Comparison of ENCODE assay signal across 9 cellular contexts in genomic region chr4:180059216-180059881, GRCh38.
DNase-seq lines count a peak whose midpoint lies in the region; ATAC-seq, FAIRE-seq and TF ChIP-seq lines count a peak whose summit lies in the region.
"Had no signal": no experiment of that assay in that cellular context is flagged by ENCODE, and none has a peak within 500 bp of the region (broad histone marks: within the 10 kb centered on the region; RNA-seq: fewer than 3 reads in every experiment).

No MANE protein-coding gene starts in this region.

- H3K27ac ChIP-seq in H1 (ENCODE audit: low read depth, low read length) = no peak overlapping the region

- no peak overlapping the region for H4K8ac ChIP-seq in H1 (ENCODE audit: extremely low read depth, insufficient read depth, low read length)

- no peak overlapping the region for H4K5ac ChIP-seq in H1 (ENCODE audit: insufficient read length, low read depth, low read length)

- WGBS in H1 (ENCODE audit: extremely low coverage in 1 of 2, insufficient coverage in 1 of 2, insufficient read length in 1 of 2, insufficient replicate concordance in 2 of 2, low coverage in 1 of 2, low lambda C conversion rate in 2 of 2, missing lambda C conversion rate in 1 of 2), 2 experiments = 2% methylated on average over 26 of the region's 44 CpGs; no CpG with 5 or more reads in 1 of the 2 experiments

- no peak overlapping the region; a peak in 2 of 7 replicates for H3K9ac ChIP-seq in H1 (replicated peaks in 1 of 4; ENCODE audit: extremely low read depth in 1 of 4, low read depth in 3 of 4, low read length in 3 of 4)

- H2AK5ac ChIP-seq in H1 (ENCODE audit: low read depth, low read length) = no peak overlapping the region

- peak overlapping the region; percentile 82 to 99 (median 89) for H3K4me3 ChIP-seq in H1 (ENCODE audit: extremely low read depth in 1 of 4, insufficient read depth in 2 of 4, low read depth in 3 of 4, low read length in 4 of 4)

- no peak overlapping the region for H2BK120ac ChIP-seq in H1 (replicated peaks; ENCODE audit: low read depth, low read length)

- H3K36me3 ChIP-seq in H1 (ENCODE audit: control insufficient read depth in 2 of 4, insufficient read depth in 4 of 4, low read length in 3 of 4) = no peaks in the 10 kb centered on the region

- TF ChIP-seq RAD21 in H1 (IDR thresholded peaks at IDR 0.05 in 1 of 2, conservative IDR thresholded peaks at IDR 0.05 in 1 of 2; ENCODE audit: low read depth in 2 of 2, low read length in 2 of 2) = no peak

- H3K36me3 Mint-ChIP-seq in CD14-positive monocyte (peaks cover 0 to 5% of the 10 kb centered on the region in 2 donors), nephron (ENCODE audit: low read depth) (no peaks in the 10 kb centered on the region)

- DNase-seq in CD14-positive monocyte (ENCODE audit: low spot score) (no peak), NCI-H748 (lab: John Stamatoyannopoulos, UW; ENCODE audit: unreplicated experiment) (peak; percentile 73), H1 (ENCODE audit: low read depth in 1 of 2, low spot score in 2 of 2) (peak in 1 of 2 experiments; percentile 56), NCI-H187 treated with DMSO at 0.1 percent for 48 hours (lab: John Stamatoyannopoulos, UW) (no peak), NCI-H2029 treated with DMSO at 0.1 percent for 48 hours (lab: John Stamatoyannopoulos, UW) (no peak)

- H4K20me1 ChIP-seq in H1 (replicated peaks in 1 of 2; ENCODE audit: control insufficient read depth in 1 of 2, insufficient read depth in 2 of 2, low read length in 2 of 2) = peaks cover 0 to 2% of the 10 kb centered on the region in 2 experiments

- TF ChIP-seq CTCF in CD14-positive monocyte (IDR thresholded peaks at IDR 0.05) (no peak), H1 (IDR thresholded peaks at IDR 0.05; ENCODE audit: control extremely low read depth in 1 of 3, insufficient read depth in 1 of 3, low read depth in 1 of 3, low read length in 3 of 3) (no peak), nephron (IDR thresholded peaks at IDR 0.05; ENCODE audit: unreplicated experiment in 3 of 3) (no peak)

- no peak overlapping the region for H4K91ac ChIP-seq in H1 (replicated peaks; ENCODE audit: insufficient read length, low read length)

- peak overlapping the region; percentile 89 to 95 for H3K4me2 ChIP-seq in H1 (ENCODE audit: insufficient read depth in 1 of 2, low read depth in 2 of 2, low read length in 2 of 2)

- H2BK12ac ChIP-seq in H1 (ENCODE audit: low read depth, low read length) = no peak overlapping the region

- no peak overlapping the region for H3K14ac ChIP-seq in H1 (ENCODE audit: insufficient read length)

- peaks cover 16% of the 10 kb centered on the region; the same call in 1 of the 2 replicates for H3K23me2 ChIP-seq in H1 (ENCODE audit: low read depth, low read length)

- H3K79me2 ChIP-seq in H1 (ENCODE audit: control insufficient read depth in 1 of 2, insufficient read depth in 2 of 2, low read length in 2 of 2) = no peaks in the 10 kb centered on the region

- CTCF ChIA-PET in H1 (lab: Charles Lee; ENCODE audit: partially characterized antibody) = interaction anchor here (1.0 kb wide), 1 partner anchor 27 kb away, joined by 3 read pairs; no protein-coding TSS in a partner anchor

- peaks cover 1 to 14% (median 7%) of the 10 kb centered on the region in 4 experiments; a peak in 6 of 7 replicates for H3K27me3 ChIP-seq in H1 (replicated peaks in 1 of 4; ENCODE audit: control insufficient read depth in 3 of 4, extremely low read depth in 1 of 4, insufficient read depth in 3 of 4, low read length in 3 of 4)

- POLR2A ChIA-PET in H1 (lab: Charles Lee; ENCODE audit: partially characterized antibody) = no interaction called here

- no peak overlapping the region for H2BK15ac ChIP-seq in H1 (ENCODE audit: low read length)

- H3K9me3 Mint-ChIP-seq in CD14-positive monocyte (peaks cover 0 to 16% (median 4%) of the 10 kb centered on the region in 7 donors), nephron (no peaks in the 10 kb centered on the region)

- peak overlapping the region; percentile 24; the same call in 1 of the 2 replicates for H2AFZ ChIP-seq in H1 (ENCODE audit: low read length)

- no peak overlapping the region for H3K18ac ChIP-seq in H1 (ENCODE audit: extremely low read depth, low read length)

- no peak for TF ChIP-seq POLR2A in H1 (IDR thresholded peaks at IDR 0.05; ENCODE audit: control extremely low read depth in 1 of 2, low read depth in 2 of 2, low read length in 2 of 2)

- H2BK5ac ChIP-seq in H1 (ENCODE audit: low read depth, low read length) = no peak overlapping the region

- H3K27ac Mint-ChIP-seq in CD14-positive monocyte = no peak overlapping the region
- H3K27ac Mint-ChIP-seq in nephron = peak overlapping the region; percentile 18 to 36 (median 30)

- H3K4ac ChIP-seq in H1 (replicated peaks; ENCODE audit: insufficient read length, low read depth, low read length) = no peak overlapping the region

- no peak for TF ChIP-seq EP300 in H1 (IDR thresholded peaks at IDR 0.05; ENCODE audit: borderline replicate concordance in 1 of 2, low read depth in 2 of 2, low read length in 2 of 2)

- peak overlapping the region; percentile 73 to 92 for H3K4me3 Mint-ChIP-seq in CD14-positive monocyte
- H3K4me3 Mint-ChIP-seq in nephron = peak overlapping the region; percentile 92 to 96 (median 93)

- no peak overlapping the region for H2BK20ac ChIP-seq in H1 (ENCODE audit: low read length)

- H3K4me1 ChIP-seq in H1 (replicated peaks in 1 of 4; ENCODE audit: control insufficient read depth in 3 of 4, insufficient read depth in 4 of 4, low read length in 3 of 4) = peaks cover 0 to 3% (median under 1%) of the 10 kb centered on the region in 4 experiments; a peak in 3 of 7 replicates

- ATAC-seq in GM21423 (IDR thresholded peaks at IDR 0.05; ENCODE audit: unreplicated experiment) = peak; percentile 7
- ATAC-seq in GM18873 (IDR thresholded peaks at IDR 0.05; ENCODE audit: low FRiP score, unreplicated experiment) = no peak

- peaks cover 14% of the 10 kb centered on the region for H3K4me1 Mint-ChIP-seq in CD14-positive monocyte
- H3K4me1 Mint-ChIP-seq in nephron = peaks cover 15% of the 10 kb centered on the region

- no peak overlapping the region for H3K56ac ChIP-seq in H1 (replicated peaks; ENCODE audit: insufficient read length, low read depth, low read length)

- no peak for FAIRE-seq in H1 (lab: Jason Lieb, UNC)
- FAIRE-seq: islet of Langerhans had no signal

- no peaks in the 10 kb centered on the region for H3K9me3 ChIP-seq in H1 (ENCODE audit: insufficient read depth in 2 of 2, low read depth in 1 of 2, low read length in 1 of 2)

- no peaks in the 10 kb centered on the region for H3K79me1 ChIP-seq in H1 (ENCODE audit: low read depth, low read length)

- H3K23ac ChIP-seq in H1 (ENCODE audit: insufficient read length) = no peak overlapping the region

- H3K27me3 Mint-ChIP-seq in CD14-positive monocyte (ENCODE audit: low read depth in 3 of 3) = peaks cover 54 to 66% (median 62%) of the 10 kb centered on the region in 3 donors
- peaks cover 64% of the 10 kb centered on the region for H3K27me3 Mint-ChIP-seq in nephron (ENCODE audit: low read depth)

- intact Hi-C loops in CD14-positive monocyte (cut with micrococcal nuclease) = no loop called here

TF ChIP-seq in H1, 55 proteins besides CTCF, POLR2A, EP300 and RAD21 (continues in another document):
- TF ChIP-seq NRF1 (IDR thresholded peaks at IDR 0.05; ENCODE audit: low read depth, low read length) = no peak
- no peak for TF ChIP-seq CBX5 (IDR thresholded peaks at IDR 0.05; ENCODE audit: low read depth, low read length)
- no peak for TF ChIP-seq EGR1 (IDR thresholded peaks at IDR 0.05; ENCODE audit: borderline replicate concordance, low read depth, low read length)
- TF ChIP-seq TAF7 (optimal IDR thresholded peaks at IDR 0.05; ENCODE audit: borderline replicate concordance, low read depth, low read length) = no peak
- no peak for TF ChIP-seq RFX5 (IDR thresholded peaks at IDR 0.05; ENCODE audit: borderline replicate concordance, low read depth, low read length)
- TF ChIP-seq SAP30 (IDR thresholded peaks at IDR 0.05; ENCODE audit: insufficient read depth, insufficient replicate concordance, low read length) = peak; percentile 42
- TF ChIP-seq RNF2 (IDR thresholded peaks at IDR 0.05; ENCODE audit: borderline replicate concordance, low read depth, low read length, missing control alignments, poor library complexity, severe bottlenecking) = peak; percentile 46
- no peak for TF ChIP-seq FOSL1 (IDR thresholded peaks at IDR 0.05; ENCODE audit: insufficient read depth, low read depth, low read length)
- no peak for TF ChIP-seq TEAD4 (IDR thresholded peaks at IDR 0.05; ENCODE audit: low read depth, low read length)
- TF ChIP-seq, protein P1, sequence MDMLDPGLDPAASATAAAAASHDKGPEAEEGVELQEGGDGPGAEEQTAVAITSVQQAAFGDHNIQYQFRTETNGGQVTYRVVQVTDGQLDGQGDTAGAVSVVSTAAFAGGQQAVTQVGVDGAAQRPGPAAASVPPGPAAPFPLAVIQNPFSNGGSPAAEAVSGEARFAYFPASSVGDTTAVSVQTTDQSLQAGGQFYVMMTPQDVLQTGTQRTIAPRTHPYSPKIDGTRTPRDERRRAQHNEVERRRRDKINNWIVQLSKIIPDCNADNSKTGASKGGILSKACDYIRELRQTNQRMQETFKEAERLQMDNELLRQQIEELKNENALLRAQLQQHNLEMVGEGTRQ (IDR thresholded peaks at IDR 0.05; ENCODE audit: low read length) = no peak
- no peak for TF ChIP-seq SIRT6 (IDR thresholded peaks at IDR 0.05; ENCODE audit: low read length)
- no peak for TF ChIP-seq GTF2F1 (IDR thresholded peaks at IDR 0.05; ENCODE audit: borderline replicate concordance, low read depth, low read length)
- TF ChIP-seq POU5F1 (IDR thresholded peaks at IDR 0.05; ENCODE audit: low read depth, low read length) = no peak
- no peak for TF ChIP-seq SIN3A (conservative IDR thresholded peaks at IDR 0.05 in 1 of 2, IDR thresholded peaks at IDR 0.05 in 1 of 2; ENCODE audit: low read depth in 1 of 2, low read length in 2 of 2)
- TF ChIP-seq, protein P2, sequence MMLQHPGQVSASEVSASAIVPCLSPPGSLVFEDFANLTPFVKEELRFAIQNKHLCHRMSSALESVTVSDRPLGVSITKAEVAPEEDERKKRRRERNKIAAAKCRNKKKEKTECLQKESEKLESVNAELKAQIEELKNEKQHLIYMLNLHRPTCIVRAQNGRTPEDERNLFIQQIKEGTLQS (IDR thresholded peaks at IDR 0.05; ENCODE audit: insufficient read depth, low read depth, low read length) = no peak
- peak; percentile 29; the same call in 1 of the 2 replicates for TF ChIP-seq RBBP5 (IDR thresholded peaks at IDR 0.05; ENCODE audit: borderline replicate concordance, low read depth, low read length)
- peak; percentile 14 for TF ChIP-seq CTBP2 (IDR thresholded peaks at IDR 0.05; ENCODE audit: borderline replicate concordance, insufficient read depth, insufficient read length, low read length)
- TF ChIP-seq SP4 (IDR thresholded peaks at IDR 0.05; ENCODE audit: low read length) = no peak
- TF ChIP-seq SIX5 (IDR thresholded peaks at IDR 0.05; ENCODE audit: low read depth, low read length) = no peak
- no peak for TF ChIP-seq POLR2AphosphoS5 (IDR thresholded peaks at IDR 0.05; ENCODE audit: low read depth, low read length)

Comparison
In these comparisons a context has a peak if more than half of its experiments do, and no peak if none do; other contexts are left out.
1. H3K27ac Mint-ChIP-seq: peak in nephron (3 of 3); none in CD14-positive monocyte (0 of 7).